18 cellular contexts compared by ENCODE assay signal in genomic region chr9:119164716-119165115, GRCh38.
"Had no signal": no experiment of that assay in that cellular context is flagged by ENCODE, and none has a peak within 500 bp of the region (broad histone marks: within the 10 kb centered on the region; RNA-seq: fewer than 3 reads in every experiment).

No MANE protein-coding gene starts in this region.

- H3K27ac Mint-ChIP-seq: activated CD8-positive, alpha-beta memory T cell treated with anti-CD3 and anti-CD28 coated beads, Interleukin-2, amount 10 ng/mL, durations not matched to agents 7 days and 5 days; activated naive CD4-positive, alpha-beta T cell treated with anti-CD3 and anti-CD28 coated beads, Interleukin-2, amount 50 U/mL, for 24 hours; activated T-cell treated with anti-CD3 and anti-CD28 coated beads, Interleukin-2, amount 50 U/mL, for 24 hours; naive thymus-derived CD4-positive, alpha-beta T cell; stimulated activated effector memory CD8-positive, alpha-beta T cell treated with anti-CD3 and anti-CD28 coated beads, Interleukin-12 subunit alpha, Interleukin-12 subunit beta, amount 100 ng/mL, for 72 hours had no signal

- H3K4me3 ChIP-seq: esophagus muscularis mucosa, smooth muscle cell, tibial nerve had no signal

- DNase-seq: activated CD4-positive, alpha-beta T cell treated with anti-CD3 and anti-CD28 coated beads, Interleukin-2, amount 50 U/mL, for 4 hours; activated CD4-positive, CD25-positive, alpha-beta regulatory T cell treated with anti-CD3 and anti-CD28 coated beads, Interleukin-2, amount 50 U/mL, for 72 hours; activated CD8-positive, alpha-beta memory T cell treated with anti-CD3 and anti-CD28 coated beads, Interleukin-2, amount 10 ng/mL, durations not matched to agents 7 days and 5 days; activated effector memory CD4-positive, alpha-beta T cell treated with Interleukin-2 at 50 U/mL for 16 hours; activated T-cell treated with anti-CD3 and anti-CD28 coated beads, Interleukin-2, amount 50 U/mL, for 24 hours; amygdala; left colon; naive thymus-derived CD4-positive, alpha-beta T cell; posterior cingulate gyrus; right cardiac atrium; T-helper 9 cell had no signal

- H3K36me3 Mint-ChIP-seq: activated CD8-positive, alpha-beta memory T cell treated with anti-CD3 and anti-CD28 coated beads, Interleukin-2, amount 10 ng/mL, durations not matched to agents 7 days and 5 days; activated naive CD4-positive, alpha-beta T cell treated with anti-CD3 and anti-CD28 coated beads, Interleukin-2, amount 50 U/mL, for 24 hours; naive thymus-derived CD4-positive, alpha-beta T cell; stimulated activated effector memory CD8-positive, alpha-beta T cell treated with anti-CD3 and anti-CD28 coated beads, Interleukin-12 subunit alpha, Interleukin-12 subunit beta, amount 100 ng/mL, for 72 hours had no signal

- FAIRE-seq: endometrium had no signal

- H3K36me3 ChIP-seq: esophagus muscularis mucosa, neutrophil, tibial nerve had no signal

- H3K4me1 Mint-ChIP-seq: activated CD8-positive, alpha-beta memory T cell treated with anti-CD3 and anti-CD28 coated beads, Interleukin-2, amount 10 ng/mL, durations not matched to agents 7 days and 5 days; activated naive CD4-positive, alpha-beta T cell treated with anti-CD3 and anti-CD28 coated beads, Interleukin-2, amount 50 U/mL, for 24 hours; naive thymus-derived CD4-positive, alpha-beta T cell; stimulated activated effector memory CD8-positive, alpha-beta T cell treated with anti-CD3 and anti-CD28 coated beads, Interleukin-12 subunit alpha, Interleukin-12 subunit beta, amount 100 ng/mL, for 72 hours had no signal

- H3K9me3 Mint-ChIP-seq: activated naive CD4-positive, alpha-beta T cell treated with anti-CD3 and anti-CD28 coated beads, Interleukin-2, amount 50 U/mL, for 24 hours; activated T-cell treated with anti-CD3 and anti-CD28 coated beads, Interleukin-2, amount 50 U/mL, for 24 hours had no signal

- H3K4me2 ChIP-seq: smooth muscle cell had no signal

- H3K4me3 Mint-ChIP-seq: activated CD8-positive, alpha-beta memory T cell treated with anti-CD3 and anti-CD28 coated beads, Interleukin-2, amount 10 ng/mL, durations not matched to agents 7 days and 5 days; activated naive CD4-positive, alpha-beta T cell treated with anti-CD3 and anti-CD28 coated beads, Interleukin-2, amount 50 U/mL, for 24 hours; activated T-cell treated with anti-CD3 and anti-CD28 coated beads, Interleukin-2, amount 50 U/mL, for 24 hours; naive thymus-derived CD4-positive, alpha-beta T cell; stimulated activated effector memory CD8-positive, alpha-beta T cell treated with anti-CD3 and anti-CD28 coated beads, Interleukin-12 subunit alpha, Interleukin-12 subunit beta, amount 100 ng/mL, for 72 hours had no signal

- H3K9me3 ChIP-seq: esophagus muscularis mucosa, neutrophil had no signal

- H3K27me3 Mint-ChIP-seq: activated CD8-positive, alpha-beta memory T cell treated with anti-CD3 and anti-CD28 coated beads, Interleukin-2, amount 10 ng/mL, durations not matched to agents 7 days and 5 days had no signal

- H3K4me1 ChIP-seq: tibial nerve had no signal

- H3K27ac ChIP-seq: esophagus muscularis mucosa, neutrophil, tibial nerve had no signal

- H3K27me3 ChIP-seq: tibial nerve had no signal
